26 cellular contexts compared by ENCODE assay signal in genomic region chr1:235913311-235913710, GRCh38. TPM values are rescaled to one million over a fixed set of nuclear protein-coding genes. Genes with fewer than 3 reads are reported as not detected.
DNase-seq lines count a peak whose midpoint lies in the region; ATAC-seq, FAIRE-seq and TF ChIP-seq lines count a peak whose summit lies in the region.
"Had no signal": no experiment of that assay in that cellular context is flagged by ENCODE, and none has a peak within 500 bp of the region (broad histone marks: within the 10 kb centered on the region; RNA-seq: fewer than 3 reads in every experiment).

No MANE protein-coding gene starts in this region.

- H3K4me1 ChIP-seq in GM23248 (ENCODE audit: insufficient read depth), result peaks cover 61% of the 10 kb centered on the region
- peaks cover 73% of the 10 kb centered on the region for H3K4me1 ChIP-seq in PC-9 (replicated peaks; ENCODE audit: insufficient read depth)
- H3K4me1 ChIP-seq in osteoblast (ENCODE audit: insufficient read depth, low read length), result peaks cover 59% of the 10 kb centered on the region
- peaks cover 0 to 11% of the 10 kb centered on the region in 2 donors for H3K4me1 ChIP-seq in small intestine (ENCODE audit: control insufficient read depth in 2 of 2, insufficient read depth in 1 of 2, low read depth in 1 of 2, low read length in 1 of 2)
- H3K4me1 ChIP-seq: gastrocnemius medialis had no signal

- BruUV-seq in PC-9 (replicated peaks; lab: Mats Ljungman, UMichigan), result no TSS peak

- TF ChIP-seq CTCF in PC-9 (conservative IDR thresholded peaks at IDR 0.05), result no peak
- no peak for TF ChIP-seq CTCF in osteoblast (IDR thresholded peaks at IDR 0.05; ENCODE audit: extremely low read depth, low read depth, low read length)

- H3K4me1 Mint-ChIP-seq in T-cell, result peaks cover 9 to 19% (median 17%) of the 10 kb centered on the region in 3 donors

- no peak for ATAC-seq in T-cell (replicated peaks in 1 of 4)
- no peak for ATAC-seq in HG03378 (IDR thresholded peaks at IDR 0.05; ENCODE audit: unreplicated experiment)
- ATAC-seq: activated CD4-positive, CD25-positive, alpha-beta regulatory T cell treated with anti-CD3 and anti-CD28 coated beads, Interleukin-2, amount 50 U/mL, for 24 hours; activated CD8-positive, alpha-beta T cell treated with anti-CD3 and anti-CD28 coated beads, Interleukin-2, amount 10 ng/mL, durations not matched to agents 7 days and 5 days; gastrocnemius medialis; GM23338; K562; lower lobe of right lung; Right ventricle myocardium inferior; stimulated activated naive B cell treated with anti-CD40 and anti-IgM and Interleukin-4, amounts not matched to agents 10 μg/mL and 1 μg/mL and 100 μg/mL, for 72 hours had no signal

- H4K20me1 ChIP-seq in GM23248 (ENCODE audit: insufficient read depth) (no peaks in the 10 kb centered on the region), PC-9 (ENCODE audit: insufficient read depth) (no peaks in the 10 kb centered on the region), osteoblast (ENCODE audit: insufficient read depth, low read length) (no peaks in the 10 kb centered on the region)

- no peaks in the 10 kb centered on the region for H3K27me3 Mint-ChIP-seq in T-cell
- H3K27me3 Mint-ChIP-seq: stimulated activated naive B cell treated with anti-CD40 and anti-IgM and Interleukin-4, amounts not matched to agents 10 μg/mL and 1 μg/mL and 100 μg/mL, for 72 hours had no signal

- H3K9me3 Mint-ChIP-seq in T-cell, result no peaks in the 10 kb centered on the region
- H3K9me3 Mint-ChIP-seq: CD8-positive, alpha-beta memory T cell; GM23338; stimulated activated naive B cell treated with anti-CD40 and anti-IgM and Interleukin-4, amounts not matched to agents 10 μg/mL and 1 μg/mL and 100 μg/mL, for 72 hours had no signal

- H3K27ac Mint-ChIP-seq in T-cell, result no peak overlapping the region
- H3K27ac Mint-ChIP-seq: activated CD8-positive, alpha-beta T cell treated with anti-CD3 and anti-CD28 coated beads, Interleukin-2, amount 10 ng/mL, durations not matched to agents 7 days and 5 days; GM23338; stimulated activated naive B cell treated with anti-CD40 and anti-IgM and Interleukin-4, amounts not matched to agents 10 μg/mL and 1 μg/mL and 100 μg/mL, for 72 hours had no signal

- H3K9ac ChIP-seq in GM23248, result no peak overlapping the region

- in situ Hi-C loops in GM23248 (cut with MboI), result no loop called here

- 23 to 33% methylated on average over 1 of the region's 1 CpG for WGBS in GM23248 (ENCODE audit: low coverage in 1 of 2, low lambda C conversion rate in 2 of 2, missing lambda C conversion rate in 2 of 2), 2 experiments
- 91 to 97% (median 94%) methylated on average over 1 of the region's 1 CpG for WGBS in small intestine, 3 donors

- intact Hi-C loops in PC-9 (cut with micrococcal nuclease; ENCODE audit: unreplicated experiment), result loop anchor here (10.0 kb wide), 2 partner anchors 129 to 269 kb away; partner anchors contain the start of gene GNG4

- H3K4me2 ChIP-seq in GM23248 (ENCODE audit: unreplicated experiment) (peak overlapping the region; percentile 15), PC-9 (0 out of 2 replicates have a peak overlapping the region, but pooled peaks have one; percentile 2), osteoblast (ENCODE audit: insufficient read depth, low read length) (peak overlapping the region; percentile 20)
- H3K4me2 ChIP-seq: GM23338 had no signal

- H3K79me2 ChIP-seq in GM23248 (ENCODE audit: insufficient read depth) (no peaks in the 10 kb centered on the region), PC-9 (ENCODE audit: low read depth) (no peaks in the 10 kb centered on the region), osteoblast (ENCODE audit: insufficient read depth, low read length) (no peaks in the 10 kb centered on the region)

- no peaks in the 10 kb centered on the region for H3K36me3 Mint-ChIP-seq in T-cell
- H3K36me3 Mint-ChIP-seq: CD8-positive, alpha-beta memory T cell; stimulated activated naive B cell treated with anti-CD40 and anti-IgM and Interleukin-4, amounts not matched to agents 10 μg/mL and 1 μg/mL and 100 μg/mL, for 72 hours had no signal

- no peak for FAIRE-seq in small intestine (lab: Jason Lieb, UNC)
- FAIRE-seq: GM12892, K562 had no signal

- DNase-seq in GM23248, result peak; percentile 60
- DNase-seq in PC-9, result no peak
- peak; percentile 44 for DNase-seq in dermis blood vessel endothelial cell
- DNase-seq in osteoblast (ENCODE audit: insufficient read length, low spot score, missing footprints), result no peak
- no peak for DNase-seq in small intestine
- DNase-seq in T-cell, result no peak
- DNase-seq: activated CD8-positive, alpha-beta T cell treated with anti-CD3 and anti-CD28 coated beads, Interleukin-2, amount 10 ng/mL, durations not matched to agents 7 days and 5 days; amniotic stem cell; caudate nucleus; CD8-positive, alpha-beta memory T cell; erythroblast; gastrocnemius medialis; hypothalamus; islet precursor cell; lower lobe of right lung; NCI-H2171 treated with DMSO at 0.1 percent for 48 hours; NCI-H524 treated with DMSO at 0.1 percent for 48 hours; stimulated activated CD4-positive, alpha-beta T cell treated with anti-CD3 and anti-CD28 coated beads, Interleukin-2, amount 100 ng/mL, for 48 hours; stimulated activated naive B cell treated with anti-CD40 and anti-IgM and Interleukin-4, amounts not matched to agents 10 μg/mL and 1 μg/mL and 100 μg/mL, for 72 hours had no signal

- no peak overlapping the region for H3K4me3 Mint-ChIP-seq in T-cell
- H3K4me3 Mint-ChIP-seq: activated CD8-positive, alpha-beta T cell treated with anti-CD3 and anti-CD28 coated beads, Interleukin-2, amount 10 ng/mL, durations not matched to agents 7 days and 5 days; CD8-positive, alpha-beta memory T cell; GM23338; stimulated activated naive B cell treated with anti-CD40 and anti-IgM and Interleukin-4, amounts not matched to agents 10 μg/mL and 1 μg/mL and 100 μg/mL, for 72 hours had no signal

- H3K36me3 ChIP-seq in GM23248 (ENCODE audit: low read depth), result no peaks in the 10 kb centered on the region
- no peaks in the 10 kb centered on the region for H3K36me3 ChIP-seq in PC-9 (ENCODE audit: low read depth)
- no peaks in the 10 kb centered on the region for H3K36me3 ChIP-seq in osteoblast (ENCODE audit: insufficient read depth, low read length)
- no peaks in the 10 kb centered on the region for H3K36me3 ChIP-seq in small intestine (ENCODE audit: control insufficient read depth in 2 of 2, insufficient read depth in 2 of 2, low read length in 2 of 2)
- H3K36me3 ChIP-seq: gastrocnemius medialis, lower lobe of right lung, neutrophil had no signal

- H3K27me3 ChIP-seq in GM23248 (replicated peaks; ENCODE audit: insufficient read depth), result no peaks in the 10 kb centered on the region
- H3K27me3 ChIP-seq in PC-9 (ENCODE audit: insufficient read depth, low read depth), result no peaks in the 10 kb centered on the region
- no peaks in the 10 kb centered on the region for H3K27me3 ChIP-seq in osteoblast (ENCODE audit: insufficient read depth, low read length)
- H3K27me3 ChIP-seq in small intestine (ENCODE audit: control insufficient read depth in 2 of 2, insufficient read depth in 2 of 2, low read length in 2 of 2), result no peaks in the 10 kb centered on the region
- H3K27me3 ChIP-seq: neutrophil had no signal

- peaks cover 52% of the 10 kb centered on the region for H3F3A ChIP-seq in GM23248 (ENCODE audit: insufficient read depth)
- H3F3A ChIP-seq in PC-9 (ENCODE audit: insufficient read depth, low read depth), result peaks cover 46% of the 10 kb centered on the region

- POLR2A ChIA-PET in PC-9 (lab: Charles Lee; ENCODE audit: unreplicated experiment), result no interaction called here
- POLR2A ChIA-PET in T-cell (lab: Charles Lee), result no interaction called here

- H3K4me3 ChIP-seq in GM23248 (no peak overlapping the region), PC-9 (no peak overlapping the region), osteoblast (ENCODE audit: insufficient read depth, low read length) (no peak overlapping the region), small intestine (ENCODE audit: low read depth in 1 of 2, low read length in 2 of 2) (no peak overlapping the region)
- H3K4me3 ChIP-seq: gastrocnemius medialis, GM23338, K562, lower lobe of right lung had no signal

- H3K27ac ChIP-seq in GM23248 (peak overlapping the region; percentile 31), PC-9 (peak overlapping the region; percentile 62), osteoblast (ENCODE audit: low read depth, low read length) (peak overlapping the region; percentile 78), small intestine (ENCODE audit: low read depth in 1 of 2, low read length in 1 of 2) (no peak overlapping the region)
- H3K27ac ChIP-seq: gastrocnemius medialis, lower lobe of right lung, neutrophil had no signal

- H3K9me2 ChIP-seq in GM23248 (ENCODE audit: insufficient read depth) (no peaks in the 10 kb centered on the region), PC-9 (ENCODE audit: insufficient read depth) (no peaks in the 10 kb centered on the region)

- H2AFZ ChIP-seq in GM23248, result no peak overlapping the region
- H2AFZ ChIP-seq in PC-9, result no peak overlapping the region
- H2AFZ ChIP-seq in osteoblast (ENCODE audit: low read length), result peak overlapping the region; percentile 59
- H2AFZ ChIP-seq: GM23338 had no signal

- H3K9me3 ChIP-seq in GM23248 (ENCODE audit: low read depth) (no peaks in the 10 kb centered on the region), PC-9 (ENCODE audit: insufficient read depth, low read depth) (no peaks in the 10 kb centered on the region), osteoblast (ENCODE audit: low read depth, low read length) (no peaks in the 10 kb centered on the region), small intestine (ENCODE audit: control insufficient read depth, low read depth) (no peaks in the 10 kb centered on the region)
- H3K9me3 ChIP-seq: gastrocnemius medialis, lower lobe of right lung, neutrophil had no signal

- CTCF ChIA-PET in PC-9 (lab: Charles Lee) (no interaction called here), T-cell (lab: Charles Lee) (no interaction called here)

RNA-seq across cellular contexts. Expression of gene LYST, which starts 46.6 kb away (rescaled TPM):
- total RNA-seq in GM23248 (2014; rRNA removed; shearing (Covaris generic)), result 5.9 and 9.0 TPM in 2 replicates
- polyA plus RNA-seq in GM23248 (2016; fragmentation: Nextera tagmentation; extraction: Ambion mirVana) (3.7 and 5.1 TPM in 2 replicates), small intestine (1 to 10 TPM; 2.9 to 5.7 (median 4.3) TPM)
- total RNA-seq in PC-9 (2021) (13.6 and 14.1 TPM in 2 replicates), dermis blood vessel endothelial cell (16.1 and 17.4 TPM in 2 replicates), osteoblast (63.0 and 86.0 TPM in 2 replicates), T-cell (10 to 100 TPM; 19.7 to 37.9 (median 29.1) TPM)

Comparison
In these comparisons a context has a peak if more than half of its experiments do, and no peak if none do; other contexts are left out.
1. DNase-seq: peak in GM23248 (single experiment) and dermis blood vessel endothelial cell (single experiment); none in PC-9 (0 of 2), osteoblast (single experiment), small intestine (single experiment) and T-cell (0 of 34).
2. H3K27ac ChIP-seq: peak in GM23248 (single experiment), PC-9 (single experiment) and osteoblast (single experiment); none in small intestine (0 of 2).
3. Peak in every context shown above with its lines, with median percentiles within 50 percentile points of each other: H3K4me2 ChIP-seq.